12 cellular contexts compared by ENCODE assay signal in the genomic region with DNA sequence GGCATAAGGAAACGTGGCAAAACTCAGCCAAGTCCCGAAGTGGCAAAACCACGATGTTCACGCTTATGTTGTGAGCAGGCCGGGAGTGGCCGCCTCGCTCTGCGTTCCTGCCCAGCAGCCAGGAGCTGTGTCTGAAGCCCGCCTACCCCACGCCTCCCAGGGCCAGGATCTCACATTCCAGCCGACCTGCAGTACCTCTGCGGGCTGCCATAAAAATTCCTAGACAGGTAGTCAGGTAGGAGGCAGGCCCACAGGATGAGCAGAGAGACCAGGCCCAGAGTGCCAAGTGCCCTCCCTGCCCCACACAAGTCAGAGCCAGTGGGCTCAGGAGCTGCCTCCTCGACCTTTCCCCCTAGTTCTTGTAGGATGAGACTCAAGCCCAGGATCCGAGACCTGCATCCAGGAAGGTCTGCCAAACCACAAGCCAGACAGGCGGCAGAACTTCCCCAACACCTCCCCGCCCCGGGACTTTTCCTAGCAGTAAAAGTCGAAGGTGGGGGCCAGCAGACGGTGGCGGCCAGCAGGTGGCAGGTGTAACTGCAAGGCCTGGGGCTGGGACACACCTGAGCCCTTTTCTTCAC. TPM values are rescaled to one million over a fixed set of nuclear protein-coding genes. Genes with fewer than 3 reads are reported as not detected.
A peak's percentile ranks its signal among the peaks of the same experiment; 100 is the strongest.
DNase-seq lines count a peak whose midpoint lies in the region; ATAC-seq, FAIRE-seq and TF ChIP-seq lines count a peak whose summit lies in the region.
"Had no signal": no experiment of that assay in that cellular context is flagged by ENCODE, and none has a peak within 500 bp of the region (broad histone marks: within the 10 kb centered on the region; RNA-seq: fewer than 3 reads in every experiment).

No MANE protein-coding gene starts in this region.

- ATAC-seq in GM18868 (IDR thresholded peaks at IDR 0.05; ENCODE audit: unreplicated experiment), result no peak
- no peak for ATAC-seq in natural killer cell
- ATAC-seq in GM18873 (IDR thresholded peaks at IDR 0.05; ENCODE audit: low FRiP score, unreplicated experiment), result no peak
- ATAC-seq: T-cell had no signal

- no peak overlapping the region for H3K23ac ChIP-seq in H1 (ENCODE audit: insufficient read length)

- H3K23me2 ChIP-seq in H1 (ENCODE audit: low read depth, low read length), result no peaks in the 10 kb centered on the region

- no peak overlapping the region for H2AK5ac ChIP-seq in H1 (ENCODE audit: low read depth, low read length)

- H3K9ac ChIP-seq in H1 (replicated peaks in 1 of 4; ENCODE audit: extremely low read depth in 1 of 4, low read depth in 3 of 4, low read length in 3 of 4) (no peak overlapping the region), parathyroid adenoma (no peak overlapping the region)

- no peak for TF ChIP-seq POLR2A in H1 (IDR thresholded peaks at IDR 0.05; ENCODE audit: control extremely low read depth in 1 of 2, low read depth in 2 of 2, low read length in 2 of 2)

- H3K79me1 ChIP-seq in H1 (ENCODE audit: low read depth, low read length), result peaks cover 28% of the 10 kb centered on the region

- no peak overlapping the region for H3K4me3 Mint-ChIP-seq in natural killer cell
- H3K4me3 Mint-ChIP-seq: T-cell had no signal

- H2BK12ac ChIP-seq in H1 (ENCODE audit: low read depth, low read length), result no peak overlapping the region; the same call in 1 of the 2 replicates

- H2BK120ac ChIP-seq in H1 (replicated peaks; ENCODE audit: low read depth, low read length), result no peak overlapping the region

- peak; percentile 39 to 58; a peak in 3 of 4 replicates for TF ChIP-seq RAD21 in H1 (IDR thresholded peaks at IDR 0.05 in 1 of 2, conservative IDR thresholded peaks at IDR 0.05 in 1 of 2; ENCODE audit: low read depth in 2 of 2, low read length in 2 of 2)

- WGBS in H1 (ENCODE audit: extremely low coverage in 1 of 2, insufficient coverage in 1 of 2, insufficient read length in 1 of 2, insufficient replicate concordance in 2 of 2, low coverage in 1 of 2, low lambda C conversion rate in 2 of 2, missing lambda C conversion rate in 1 of 2), 2 experiments, result 75% methylated on average over 20 of the region's 20 CpGs; no CpG with 5 or more reads in 1 of the 2 experiments

- H3K27me3 ChIP-seq in GM06990 (replicated peaks; ENCODE audit: control insufficient read depth, insufficient read depth, low read length) (no peaks in the 10 kb centered on the region; the same call in 1 of the 2 replicates), H1 (replicated peaks in 1 of 4; ENCODE audit: control insufficient read depth in 3 of 4, extremely low read depth in 1 of 4, insufficient read depth in 3 of 4, low read length in 3 of 4) (no peaks in the 10 kb centered on the region), parathyroid adenoma (ENCODE audit: control insufficient read depth, insufficient read depth, low read length) (no peaks in the 10 kb centered on the region)

- H4K20me1 ChIP-seq in H1 (replicated peaks in 1 of 2; ENCODE audit: control insufficient read depth in 1 of 2, insufficient read depth in 2 of 2, low read length in 2 of 2), result peaks cover 22 to 47% of the 10 kb centered on the region in 2 experiments

- H3K9me3 ChIP-seq in H1 (ENCODE audit: insufficient read depth in 2 of 2, low read depth in 1 of 2, low read length in 1 of 2), result no peaks in the 10 kb centered on the region
- no peaks in the 10 kb centered on the region for H3K9me3 ChIP-seq in parathyroid adenoma (ENCODE audit: control insufficient read depth, low read length)

- H2BK15ac ChIP-seq in H1 (ENCODE audit: low read length), result no peak overlapping the region

- H2AFZ ChIP-seq in H1 (ENCODE audit: low read length) (no peak overlapping the region), parathyroid adenoma (no peak overlapping the region)

- H4K8ac ChIP-seq in H1 (ENCODE audit: extremely low read depth, insufficient read depth, low read length), result peak overlapping the region; percentile 23; the same call in 1 of the 2 replicates

- no peak overlapping the region for H2BK20ac ChIP-seq in H1 (ENCODE audit: low read length)

- H3K4me3 ChIP-seq in GM06990 (replicated peaks; ENCODE audit: low read depth, low read length), result no peak overlapping the region
- no peak overlapping the region for H3K4me3 ChIP-seq in H1 (ENCODE audit: extremely low read depth in 1 of 4, insufficient read depth in 2 of 4, low read depth in 3 of 4, low read length in 4 of 4)
- no peak overlapping the region for H3K4me3 ChIP-seq in parathyroid adenoma (ENCODE audit: low read depth, low read length)

- no peak overlapping the region for H4K5ac ChIP-seq in H1 (ENCODE audit: insufficient read length, low read depth, low read length)

- no peak for FAIRE-seq in H1 (lab: Jason Lieb, UNC)

- DNase-seq in GM06990 (ENCODE audit: extremely low read depth, insufficient read length) (no peak), NCI-H69 (lab: John Stamatoyannopoulos, UW) (peak; percentile 10), H1 (ENCODE audit: low read depth in 1 of 2, low spot score in 2 of 2) (peak in 1 of 2 experiments; percentile 68), cortex of kidney (lab: John Stamatoyannopoulos, UW) (no peak), natural killer cell (no peak)
- DNase-seq: DMS79 treated with DMSO at 0.1 percent for 48 hours; NCI-H2081 treated with DMSO at 0.1 percent for 48 hours; stimulated activated CD4-positive, alpha-beta T cell treated with anti-CD3 and anti-CD28 coated beads, Interleukin-2, amount 100 ng/mL, for 24 hours had no signal

- TF ChIP-seq CTCF in GM06990 (IDR thresholded peaks at IDR 0.05; ENCODE audit: insufficient read depth, low read length, poor library complexity, severe bottlenecking) (peak; percentile 48), H1 (IDR thresholded peaks at IDR 0.05; ENCODE audit: control extremely low read depth in 1 of 3, insufficient read depth in 1 of 3, low read depth in 1 of 3, low read length in 3 of 3) (peak; percentile 42 to 59 (median 42)), parathyroid adenoma (IDR thresholded peaks at IDR 0.05) (peak; percentile 49), natural killer cell (IDR thresholded peaks at IDR 0.05) (no peak)

- CTCF ChIA-PET in H1 (lab: Charles Lee; ENCODE audit: partially characterized antibody), result interaction anchor here (0.5 to 4.4 kb wide), 18 partner anchors 9 to 518 kb away, joined by 3 to 20 read pairs (median 3); no protein-coding TSS in a partner anchor

- H3K4me1 Mint-ChIP-seq in natural killer cell, result no peaks in the 10 kb centered on the region

- intact Hi-C loops in natural killer cell (cut with micrococcal nuclease), result no loop called here

- H3K27ac ChIP-seq in H1 (ENCODE audit: low read depth, low read length), result no peak overlapping the region
- no peak overlapping the region for H3K27ac ChIP-seq in parathyroid adenoma

- H3K56ac ChIP-seq in H1 (replicated peaks; ENCODE audit: insufficient read length, low read depth, low read length), result no peak overlapping the region

- peaks cover 13 to 85% of the 10 kb centered on the region in 2 experiments for H3K79me2 ChIP-seq in H1 (ENCODE audit: control insufficient read depth in 1 of 2, insufficient read depth in 2 of 2, low read length in 2 of 2)
- H3K79me2 ChIP-seq in parathyroid adenoma, result no peaks in the 10 kb centered on the region

- H3K4me2 ChIP-seq in H1 (ENCODE audit: insufficient read depth in 1 of 2, low read depth in 2 of 2, low read length in 2 of 2), result no peak overlapping the region
- H3K4me2 ChIP-seq in parathyroid adenoma (ENCODE audit: low read length), result no peak overlapping the region

- H3K36me3 Mint-ChIP-seq in natural killer cell, result no peaks in the 10 kb centered on the region
- H3K36me3 Mint-ChIP-seq: T-cell had no signal

- no peak overlapping the region; the same call in 1 of the 2 replicates for H2BK5ac ChIP-seq in H1 (ENCODE audit: low read depth, low read length)

- no peak overlapping the region for H3K27ac Mint-ChIP-seq in natural killer cell
- H3K27ac Mint-ChIP-seq: T-cell had no signal

- no peak overlapping the region for H3K4ac ChIP-seq in H1 (replicated peaks; ENCODE audit: insufficient read length, low read depth, low read length)

- H3K36me3 ChIP-seq in GM06990 (ENCODE audit: control insufficient read depth, insufficient read depth, low read length) (no peaks in the 10 kb centered on the region), H1 (ENCODE audit: control insufficient read depth in 2 of 4, insufficient read depth in 4 of 4, low read length in 3 of 4) (no peaks in the 10 kb centered on the region; a peak in 1 of 8 replicates), parathyroid adenoma (ENCODE audit: control insufficient read depth, insufficient read depth, low read length) (no peaks in the 10 kb centered on the region)

- H4K91ac ChIP-seq in H1 (replicated peaks; ENCODE audit: insufficient read length, low read length), result no peak overlapping the region

- no peak overlapping the region for H3K18ac ChIP-seq in H1 (ENCODE audit: extremely low read depth, low read length)

- POLR2A ChIA-PET in H1 (lab: Charles Lee; ENCODE audit: partially characterized antibody), result interaction anchor here (1.3 to 9.4 kb wide), 2 partner anchors 13 to 15 kb away, joined by 3 to 59 read pairs; a partner anchor contains a TSS

- H3K9me3 Mint-ChIP-seq in natural killer cell, result no peaks in the 10 kb centered on the region
- H3K9me3 Mint-ChIP-seq: T-cell had no signal

- peaks cover 5 to 21% of the 10 kb centered on the region in 2 donors for H3K27me3 Mint-ChIP-seq in natural killer cell (ENCODE audit: low read depth in 2 of 2)
- H3K27me3 Mint-ChIP-seq: T-cell had no signal

- no peak for TF ChIP-seq EP300 in H1 (IDR thresholded peaks at IDR 0.05; ENCODE audit: borderline replicate concordance in 1 of 2, low read depth in 2 of 2, low read length in 2 of 2)

- H3K4me1 ChIP-seq in H1 (replicated peaks in 1 of 4; ENCODE audit: control insufficient read depth in 3 of 4, insufficient read depth in 4 of 4, low read length in 3 of 4), result peaks cover 0 to 15% (median 9%) of the 10 kb centered on the region in 4 experiments; a peak in 5 of 7 replicates
- H3K4me1 ChIP-seq in parathyroid adenoma, result peaks cover 2% of the 10 kb centered on the region

- H3K14ac ChIP-seq in H1 (ENCODE audit: insufficient read length), result no peak overlapping the region

TF ChIP-seq in H1, 55 proteins besides CTCF, POLR2A, EP300 and RAD21:
- TF ChIP-seq TEAD4 (IDR thresholded peaks at IDR 0.05; ENCODE audit: low read depth, low read length) (0 out of 2 replicates have a peak, but pooled peaks have one; percentile 54), KDM1A (IDR thresholded peaks at IDR 0.05; ENCODE audit: borderline replicate concordance, low read length) (peak; percentile 82; the same call in 1 of the 2 replicates), RBBP5 (IDR thresholded peaks at IDR 0.05; ENCODE audit: borderline replicate concordance, low read depth, low read length) (no peak)

RNA-seq across cellular contexts. Expression of a gene that starts 16.7 kb away (rescaled TPM):
- total RNA-seq in H1 (2021; fragmentation: NEBNext Ultra II Directional; extraction: Animal tissue kit (Norgen Biotek cat#: 25700)), result 20.0 and 20.5 TPM in 2 replicates
- 12.7 and 18.1 TPM in 2 replicates for polyA plus RNA-seq in H1 (2011; rRNA removed)
- polyA plus RNA-seq in H1 (2011; cell fraction: cytosol; rRNA removed), result 10.3 TPM
- polyA plus RNA-seq in H1 (2011; cell fraction: nucleus; rRNA removed), result 21.0 TPM
- 3.8 to 11.4 TPM (median 10.2 TPM) in 4 replicates for polyA plus RNA-seq in H1 (2012, experiment 1 of 2)
- polyA plus RNA-seq in H1 (2012, experiment 2 of 2), result 7.9 TPM
- 17.9 TPM for polyA plus RNA-seq in H1 (2013, experiment 1 of 2)
- 19.1 TPM for polyA plus RNA-seq in H1 (2013, experiment 2 of 2)
- polyA minus RNA-seq in H1 (2011; rRNA and poly(A)+ RNA removed), result 5.6 and 6.0 TPM in 2 replicates
- polyA minus RNA-seq in H1 (2011; cell fraction: cytosol; rRNA and poly(A)+ RNA removed), result 15.3 TPM
- polyA minus RNA-seq in H1 (2011; cell fraction: nucleus; rRNA and poly(A)+ RNA removed), result 12.0 TPM
- 1 to 10 TPM; 1.2 to 5.9 (median 2.4) TPM for total RNA-seq in natural killer cell
